21 cellular contexts compared by ENCODE assay signal in genomic region chr13:20803180-20803965, GRCh38. TPM values are rescaled to one million over a fixed set of nuclear protein-coding genes. Genes with fewer than 3 reads are reported as not detected.
DNase-seq lines count a peak whose midpoint lies in the region; ATAC-seq, FAIRE-seq and TF ChIP-seq lines count a peak whose summit lies in the region.
"Had no signal": no experiment of that assay in that cellular context is flagged by ENCODE, and none has a peak within 500 bp of the region (broad histone marks: within the 10 kb centered on the region; RNA-seq: fewer than 3 reads in every experiment).

No MANE protein-coding gene starts in this region.

- no peaks in the 10 kb centered on the region for H3K27me3 Mint-ChIP-seq in CD4-positive, CD25-positive, alpha-beta regulatory T cell
- no peaks in the 10 kb centered on the region for H3K27me3 Mint-ChIP-seq in central memory CD8-positive, alpha-beta T cell
- no peaks in the 10 kb centered on the region for H3K27me3 Mint-ChIP-seq in nephron progenitor cell (ENCODE audit: low read depth, poor library complexity)
- H3K27me3 Mint-ChIP-seq: activated CD4-positive, alpha-beta memory T cell treated with anti-CD3 and anti-CD28 coated beads, Interleukin-2, amount 10 ng/mL, durations not matched to agents 7 days and 5 days; brain had no signal

- H3K36me3 Mint-ChIP-seq in CD4-positive, CD25-positive, alpha-beta regulatory T cell: peaks cover 18% of the 10 kb centered on the region
- peaks cover 28% of the 10 kb centered on the region for H3K36me3 Mint-ChIP-seq in central memory CD8-positive, alpha-beta T cell (ENCODE audit: insufficient read depth)
- H3K36me3 Mint-ChIP-seq in nephron progenitor cell (ENCODE audit: low read depth): peaks cover 18% of the 10 kb centered on the region

- TF ChIP-seq POLR2A in GM12892 (IDR thresholded peaks at IDR 0.05; ENCODE audit: low read depth, low read length): no peak

- H3K27me3 ChIP-seq in CD4-positive, CD25-positive, alpha-beta regulatory T cell (ENCODE audit: control insufficient read depth, insufficient read depth, low read length): no peaks in the 10 kb centered on the region
- H3K27me3 ChIP-seq: heart right ventricle, sigmoid colon had no signal

- ATAC-seq in CD4-positive, CD25-positive, alpha-beta regulatory T cell (ENCODE audit: low read depth in 2 of 2): no peak
- no peak for ATAC-seq in central memory CD8-positive, alpha-beta T cell (replicated peaks; ENCODE audit: extremely low read depth, poor library complexity, severe bottlenecking)
- ATAC-seq: heart right ventricle had no signal

- no peak overlapping the region for H3K4me3 Mint-ChIP-seq in CD4-positive, CD25-positive, alpha-beta regulatory T cell
- H3K4me3 Mint-ChIP-seq in central memory CD8-positive, alpha-beta T cell: no peak overlapping the region
- no peak overlapping the region for H3K4me3 Mint-ChIP-seq in nephron progenitor cell
- H3K4me3 Mint-ChIP-seq: activated CD4-positive, alpha-beta memory T cell treated with anti-CD3 and anti-CD28 coated beads, Interleukin-2, amount 10 ng/mL, durations not matched to agents 7 days and 5 days; brain; CD14-positive monocyte; nephron had no signal

- H3K27ac ChIP-seq in CD4-positive, CD25-positive, alpha-beta regulatory T cell (ENCODE audit: insufficient read depth, low read length, poor library complexity, severe bottlenecking): no peak overlapping the region
- H3K27ac ChIP-seq: heart right ventricle, KMS-11, parathyroid adenoma, sigmoid colon had no signal

- no peak for DNase-seq in CD4-positive, CD25-positive, alpha-beta regulatory T cell
- DNase-seq in GM12892 (ENCODE audit: insufficient read length) (no peak), nephron progenitor cell (no peak), NCI-H128 (lab: John Stamatoyannopoulos, UW; ENCODE audit: unreplicated experiment) (no peak), NCI-H187 treated with DMSO at 0.1 percent for 48 hours (lab: John Stamatoyannopoulos, UW) (no peak), DMS153 treated with DMSO at 0.1 percent for 48 hours (lab: John Stamatoyannopoulos, UW; ENCODE audit: unreplicated experiment) (no peak)
- no peak for DNase-seq in central memory CD8-positive, alpha-beta T cell (ENCODE audit: low spot score in 2 of 2)
- DNase-seq: activated CD4-positive, alpha-beta memory T cell treated with anti-CD3 and anti-CD28 coated beads, Interleukin-2, amount 10 ng/mL, durations not matched to agents 7 days and 5 days; DMS 273 treated with DMSO at 0.1 percent for 48 hours; heart right ventricle; NCI-H1694 treated with DMSO at 0.1 percent for 48 hours; NCI-H748 treated with DMSO at 0.1 percent for 48 hours; sigmoid colon; stimulated activated CD4-positive, alpha-beta T cell treated with anti-CD3 and anti-CD28 coated beads, Interleukin-15, amount 100 ng/mL, for 24 hours; T-helper 9 cell had no signal

- H3K36me3 ChIP-seq in CD4-positive, CD25-positive, alpha-beta regulatory T cell (ENCODE audit: control insufficient read depth, insufficient read depth, low read length): peaks cover 51% of the 10 kb centered on the region

- H3K9me3 ChIP-seq in CD4-positive, CD25-positive, alpha-beta regulatory T cell (ENCODE audit: control insufficient read depth in 2 of 2, low read length in 2 of 2): no peaks in the 10 kb centered on the region
- H3K9me3 ChIP-seq: heart right ventricle, sigmoid colon had no signal

- H3K9me3 Mint-ChIP-seq in CD4-positive, CD25-positive, alpha-beta regulatory T cell: no peaks in the 10 kb centered on the region
- H3K9me3 Mint-ChIP-seq in central memory CD8-positive, alpha-beta T cell: no peaks in the 10 kb centered on the region
- no peaks in the 10 kb centered on the region for H3K9me3 Mint-ChIP-seq in nephron progenitor cell
- H3K9me3 Mint-ChIP-seq: activated CD4-positive, alpha-beta memory T cell treated with anti-CD3 and anti-CD28 coated beads, Interleukin-2, amount 10 ng/mL, durations not matched to agents 7 days and 5 days; brain; nephron had no signal

- TF ChIP-seq CTCF in nephron progenitor cell (IDR thresholded peaks at IDR 0.05): no peak

- H3K4me1 Mint-ChIP-seq in CD4-positive, CD25-positive, alpha-beta regulatory T cell: peaks cover 0 to 12% (median 3%) of the 10 kb centered on the region in 4 donors
- peaks cover 4% of the 10 kb centered on the region for H3K4me1 Mint-ChIP-seq in central memory CD8-positive, alpha-beta T cell
- no peaks in the 10 kb centered on the region for H3K4me1 Mint-ChIP-seq in nephron progenitor cell
- H3K4me1 Mint-ChIP-seq: activated CD4-positive, alpha-beta memory T cell treated with anti-CD3 and anti-CD28 coated beads, Interleukin-2, amount 10 ng/mL, durations not matched to agents 7 days and 5 days; brain; nephron had no signal

- no peaks in the 10 kb centered on the region for H3K4me1 ChIP-seq in CD4-positive, CD25-positive, alpha-beta regulatory T cell (ENCODE audit: control insufficient read depth, insufficient read depth, low read length, poor library complexity, severe bottlenecking)
- H3K4me1 ChIP-seq: parathyroid adenoma, sigmoid colon had no signal

- peak; percentile 83 for FAIRE-seq in GM12892 (lab: Jason Lieb, UNC)
- FAIRE-seq: HTR-8/SVneo had no signal

- peak overlapping the region in 2 of 3 donors; percentile 4 to 62 for H3K27ac Mint-ChIP-seq in CD4-positive, CD25-positive, alpha-beta regulatory T cell
- peak overlapping the region; percentile 80 for H3K27ac Mint-ChIP-seq in central memory CD8-positive, alpha-beta T cell (ENCODE audit: low read depth)
- H3K27ac Mint-ChIP-seq in nephron progenitor cell: peak overlapping the region; percentile 87
- H3K27ac Mint-ChIP-seq: activated CD4-positive, alpha-beta memory T cell treated with anti-CD3 and anti-CD28 coated beads, Interleukin-2, amount 10 ng/mL, durations not matched to agents 7 days and 5 days; brain had no signal

- H3K4me3 ChIP-seq in CD4-positive, CD25-positive, alpha-beta regulatory T cell (ENCODE audit: low read depth, low read length): no peak overlapping the region
- H3K4me3 ChIP-seq: heart right ventricle, sigmoid colon had no signal

RNA-seq across cellular contexts. Expression of gene EEF1AKMT1, which starts 29.6 kb away (rescaled TPM):
- total RNA-seq in CD4-positive, CD25-positive, alpha-beta regulatory T cell: 3.0 TPM
- polyA plus RNA-seq in CD4-positive, CD25-positive, alpha-beta regulatory T cell: 10 to 100 TPM; 10.6 to 22.4 (median 17.1) TPM
- polyA plus RNA-seq in GM12892 (2012; ENCODE audit: missing spikeins): 11.2 TPM

Comparison
In these comparisons a context has a peak if more than half of its experiments do, and no peak if none do; other contexts are left out.
1. H3K27ac Mint-ChIP-seq: peak in every context shown above with its lines; median percentile 87 in nephron progenitor cell; 80 in central memory CD8-positive, alpha-beta T cell; 33 in CD4-positive, CD25-positive, alpha-beta regulatory T cell.